ENCODE assay signal across 19 cellular contexts in the genomic region with DNA sequence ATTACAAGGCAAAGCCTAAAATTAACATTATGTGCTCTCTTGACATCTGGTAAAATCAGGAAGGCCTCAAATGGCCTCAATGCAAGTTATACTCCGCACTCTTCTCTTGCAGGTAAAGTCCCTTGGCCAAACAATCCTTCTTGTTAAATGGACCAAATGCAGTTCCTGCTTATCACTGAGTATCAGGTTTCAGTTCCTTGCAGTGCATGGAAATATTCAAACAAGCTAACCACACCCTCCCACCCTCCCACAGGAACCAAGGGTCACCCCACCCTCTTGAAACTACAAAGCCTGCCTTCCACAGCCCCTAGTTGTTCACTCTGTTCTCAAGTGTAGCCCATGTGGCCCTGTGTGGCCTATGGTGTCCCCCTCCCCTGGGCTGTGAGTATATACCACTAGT.
A peak's percentile ranks its signal among the peaks of the same experiment; 100 is the strongest.
DNase-seq lines count a peak whose midpoint lies in the region; ATAC-seq and TF ChIP-seq lines count a peak whose summit lies in the region.
"Had no signal": no experiment of that assay in that cellular context is flagged by ENCODE, and none has a peak within 500 bp of the region (broad histone marks: within the 10 kb centered on the region; RNA-seq: fewer than 3 reads in every experiment).

No MANE protein-coding gene starts in this region.

- no peaks in the 10 kb centered on the region for H3K27me3 Mint-ChIP-seq in Calu3 (ENCODE audit: unreplicated experiment)
- H3K27me3 Mint-ChIP-seq: dendritic cell treated with granulocyte-macrophage colony-stimulating factor and Interleukin-4, amounts not matched to agents 40 ng/mL and 50 ng/mL, for 4 days; stimulated activated naive CD8-positive, alpha-beta T cell treated with anti-CD3 and anti-CD28 coated beads, Interleukin-15, Interleukin-2, amounts not matched to agents 100 ng/mL and 50 ng/mL, for 24 hours; T-cell had no signal

- H3K36me3 ChIP-seq in OCI-LY1 (ENCODE audit: insufficient read depth, low read length): peaks cover 3% of the 10 kb centered on the region; the same call in 1 of the 2 replicates
- H3K36me3 ChIP-seq: breast epithelium, heart right ventricle, lower lobe of right lung, tibial artery had no signal

- CTCF ChIA-PET in Calu3 (lab: Charles Lee): interaction anchor here (0.8 to 1.3 kb wide), 2 partner anchors 13 to 23 kb away, joined by 3 to 5 read pairs; no protein-coding TSS in a partner anchor

- peak overlapping the region; percentile 77 for H3K27ac Mint-ChIP-seq in Calu3 (ENCODE audit: unreplicated experiment)
- H3K27ac Mint-ChIP-seq: dendritic cell treated with granulocyte-macrophage colony-stimulating factor and Interleukin-4, amounts not matched to agents 40 ng/mL and 50 ng/mL, for 4 days; stimulated activated naive CD8-positive, alpha-beta T cell treated with anti-CD3 and anti-CD28 coated beads, Interleukin-15, Interleukin-2, amounts not matched to agents 100 ng/mL and 50 ng/mL, for 24 hours; T-cell had no signal

- peak overlapping the region; percentile 22; the same call in 1 of the 2 replicates for H2AFZ ChIP-seq in OCI-LY1 (ENCODE audit: low read length)

- peak overlapping the region; percentile 33 for H3K27ac ChIP-seq in OCI-LY1 (ENCODE audit: low read depth, low read length, poor library complexity, severe bottlenecking)
- H3K27ac ChIP-seq: breast epithelium, heart right ventricle, lower lobe of right lung, psoas muscle, tibial artery had no signal

- H3K4me3 Mint-ChIP-seq in Calu3 (ENCODE audit: low read depth, unreplicated experiment): no peak overlapping the region
- H3K4me3 Mint-ChIP-seq: dendritic cell treated with granulocyte-macrophage colony-stimulating factor and Interleukin-4, amounts not matched to agents 40 ng/mL and 50 ng/mL, for 4 days; stimulated activated naive CD8-positive, alpha-beta T cell treated with anti-CD3 and anti-CD28 coated beads, Interleukin-15, Interleukin-2, amounts not matched to agents 100 ng/mL and 50 ng/mL, for 24 hours; T-cell had no signal

- no peaks in the 10 kb centered on the region for H3K36me3 Mint-ChIP-seq in Calu3 (ENCODE audit: insufficient read depth, unreplicated experiment)
- H3K36me3 Mint-ChIP-seq: T-cell had no signal

- H4K20me1 ChIP-seq in OCI-LY1 (ENCODE audit: insufficient read depth, low read length): no peaks in the 10 kb centered on the region

- H3K4me3 ChIP-seq in OCI-LY1 (ENCODE audit: low read depth, low read length, poor library complexity, severe bottlenecking): no peak overlapping the region
- H3K4me3 ChIP-seq: breast epithelium, heart right ventricle, lower lobe of right lung, psoas muscle, tibial artery had no signal

- peaks cover 14% of the 10 kb centered on the region for H3K4me1 ChIP-seq in OCI-LY1 (ENCODE audit: insufficient read depth, low read length, severe bottlenecking)
- H3K4me1 ChIP-seq: breast epithelium, heart right ventricle, lower lobe of right lung, psoas muscle had no signal

- peak overlapping the region; percentile 34; the same call in 1 of the 2 replicates for H3K4me2 ChIP-seq in OCI-LY1 (ENCODE audit: low read length)

- H3K9ac ChIP-seq in OCI-LY1 (ENCODE audit: low read length): no peak overlapping the region

- DNase-seq in Calu3 (peak; percentile 18), left colon (no peak), glomerular visceral epithelial cell (ENCODE audit: extremely low spot score) (no peak), NCI-H2196 (lab: John Stamatoyannopoulos, UW; ENCODE audit: unreplicated experiment) (no peak)
- no peak for DNase-seq in stimulated activated CD4-positive, alpha-beta T cell treated with anti-CD3 and anti-CD28 coated beads, Interleukin-2, amount 100 ng/mL, for 24 hours
- DNase-seq: activated CD4-positive, alpha-beta T cell treated with anti-CD3 and anti-CD28 coated beads, Interleukin-2, amount 50 U/mL, for 1 hour; activated effector memory CD4-positive, alpha-beta T cell treated with Interleukin-2 at 50 U/mL for 16 hours; heart right ventricle; lower lobe of right lung; NCI-H1436 treated with DMSO at 0.1 percent for 48 hours; T-cell; tibial artery had no signal

- H3K9me2 ChIP-seq in OCI-LY1 (ENCODE audit: low read depth, low read length): no peaks in the 10 kb centered on the region

- intact Hi-C loops in Calu3 (cut with micrococcal nuclease; ENCODE audit: unreplicated experiment) (no loop called here), left colon (cut with DNase I, micrococcal nuclease) (no loop called here)

- BruUV-seq in Calu3 (replicated peaks; lab: Mats Ljungman, UMichigan): no TSS peak

- no peaks in the 10 kb centered on the region for H3K27me3 ChIP-seq in OCI-LY1 (ENCODE audit: insufficient read depth, low read length)
- H3K27me3 ChIP-seq: breast epithelium, heart right ventricle, tibial artery had no signal

- peaks cover 55% of the 10 kb centered on the region for H3K4me1 Mint-ChIP-seq in Calu3 (ENCODE audit: low read depth, unreplicated experiment)
- H3K4me1 Mint-ChIP-seq: T-cell had no signal

- H3K9me3 Mint-ChIP-seq in Calu3 (ENCODE audit: low read depth, unreplicated experiment): peaks cover 5% of the 10 kb centered on the region

- ATAC-seq in GM19351 (IDR thresholded peaks at IDR 0.05; ENCODE audit: unreplicated experiment) (peak; percentile 66), left colon (peak; percentile 69)
- ATAC-seq: heart right ventricle, lower lobe of right lung, psoas muscle, Right ventricle myocardium inferior, T-cell had no signal

- peaks cover 3% of the 10 kb centered on the region; the same call in 1 of the 2 replicates for H3K9me3 ChIP-seq in OCI-LY1 (ENCODE audit: low read length)
- H3K9me3 ChIP-seq: breast epithelium, heart right ventricle, lower lobe of right lung, psoas muscle, tibial artery had no signal

- H3F3A ChIP-seq in OCI-LY1 (ENCODE audit: insufficient read depth, low read length): no peaks in the 10 kb centered on the region

- H3K79me2 ChIP-seq in OCI-LY1 (ENCODE audit: insufficient read depth, low read length): no peaks in the 10 kb centered on the region

- TF ChIP-seq CTCF in Calu3 (IDR thresholded peaks at IDR 0.05; ENCODE audit: unreplicated experiment) (no peak), OCI-LY1 (IDR thresholded peaks at IDR 0.05; ENCODE audit: low read length) (no peak)
